17 cellular contexts compared by ENCODE assay signal in the genomic region with DNA sequence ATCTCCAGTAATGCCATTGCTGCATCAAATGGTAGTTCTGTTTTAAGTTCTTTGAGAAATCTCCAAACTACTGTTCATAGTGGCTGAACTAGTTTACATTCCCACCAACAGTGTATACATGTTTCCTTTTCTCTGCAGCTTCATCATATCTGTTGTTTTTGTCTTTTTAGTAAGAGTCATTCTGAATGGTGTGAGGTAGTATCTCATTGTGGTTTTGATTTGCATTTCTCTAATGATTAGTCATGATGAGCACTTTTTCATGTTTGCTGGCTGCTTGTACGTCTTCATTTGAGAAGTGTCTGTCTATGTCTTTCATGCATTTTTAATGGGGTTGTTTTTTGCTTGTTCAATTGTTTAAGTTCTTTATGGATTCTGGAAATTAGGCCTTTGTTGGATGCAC. TPM values are rescaled to one million over a fixed set of nuclear protein-coding genes. Genes with fewer than 3 reads are reported as not detected.
DNase-seq lines count a peak whose midpoint lies in the region; ATAC-seq, FAIRE-seq and TF ChIP-seq lines count a peak whose summit lies in the region.
"Had no signal": no experiment of that assay in that cellular context is flagged by ENCODE, and none has a peak within 500 bp of the region (broad histone marks: within the 10 kb centered on the region; RNA-seq: fewer than 3 reads in every experiment).

No MANE protein-coding gene starts in this region.

- DNase-seq in CD4-positive, alpha-beta T cell, result no peak
- DNase-seq in astrocyte (ENCODE audit: low read depth), result peak; percentile 11
- DNase-seq in brain microvascular endothelial cell, result no peak
- no peak for DNase-seq in dermis blood vessel endothelial cell
- DNase-seq in caudate nucleus (lab: John Stamatoyannopoulos, UW), result no peak
- no peak for DNase-seq in T-helper 9 cell
- DNase-seq: activated CD8-positive, alpha-beta memory T cell treated with anti-CD3 and anti-CD28 coated beads, Interleukin-2, amount 50 U/mL, for 48 hours; AML-193; left ventricle myocardium superior; NCI-H1048; NCI-H524; sigmoid colon had no signal

- no peaks in the 10 kb centered on the region for H3K4me1 ChIP-seq in astrocyte (ENCODE audit: insufficient read depth, low read length)
- H3K4me1 ChIP-seq: breast epithelium, sigmoid colon had no signal

- H3K36me3 ChIP-seq in astrocyte (ENCODE audit: insufficient read depth, low read length), result no peaks in the 10 kb centered on the region
- no peaks in the 10 kb centered on the region for H3K36me3 ChIP-seq in brain microvascular endothelial cell (replicated peaks)
- H3K36me3 ChIP-seq: breast epithelium, sigmoid colon had no signal

- POLR2A ChIA-PET in CD4-positive, alpha-beta T cell (lab: Charles Lee), result no interaction called here

- CTCF ChIA-PET in CD4-positive, alpha-beta T cell (lab: Charles Lee), result interaction anchor here (1.9 kb wide), 1 partner anchor 32 kb away, joined by 5 read pairs; no protein-coding TSS in a partner anchor

- H3K79me2 ChIP-seq in astrocyte (ENCODE audit: insufficient read depth, low read length), result no peaks in the 10 kb centered on the region

- no peak overlapping the region for H3K9ac ChIP-seq in astrocyte (ENCODE audit: low read length)

- H3K4me1 Mint-ChIP-seq in CD4-positive, alpha-beta T cell (ENCODE audit: low read depth), result peaks cover 8% of the 10 kb centered on the region
- peaks cover 3% of the 10 kb centered on the region for H3K4me1 Mint-ChIP-seq in astrocyte (ENCODE audit: low read depth, unreplicated experiment)

- no peak for TF ChIP-seq CTCF in CD4-positive, alpha-beta T cell (IDR thresholded peaks at IDR 0.05)
- TF ChIP-seq CTCF in astrocyte (IDR thresholded peaks at IDR 0.05; ENCODE audit: insufficient read depth, low read depth, low read length), result no peak
- no peak for TF ChIP-seq CTCF in brain microvascular endothelial cell (IDR thresholded peaks at IDR 0.05; ENCODE audit: low read depth, low read length, missing control alignments)

- no peaks in the 10 kb centered on the region for H3K27me3 ChIP-seq in CD4-positive, alpha-beta T cell (ENCODE audit: control insufficient read depth, insufficient read depth, low read length)
- no peaks in the 10 kb centered on the region for H3K27me3 ChIP-seq in astrocyte (ENCODE audit: insufficient read depth, low read length)
- H3K27me3 ChIP-seq in brain microvascular endothelial cell (replicated peaks), result no peaks in the 10 kb centered on the region
- H3K27me3 ChIP-seq: breast epithelium, sigmoid colon had no signal

- peak overlapping the region; percentile 16 for H3K27ac Mint-ChIP-seq in CD4-positive, alpha-beta T cell
- H3K27ac Mint-ChIP-seq in astrocyte (ENCODE audit: unreplicated experiment), result no peak overlapping the region

- peaks cover 13% of the 10 kb centered on the region for H3K9me3 Mint-ChIP-seq in CD4-positive, alpha-beta T cell
- peaks cover 16% of the 10 kb centered on the region for H3K9me3 Mint-ChIP-seq in astrocyte (ENCODE audit: unreplicated experiment)

- H3K4me2 ChIP-seq in astrocyte (ENCODE audit: low read length), result no peak overlapping the region

- peaks cover 16% of the 10 kb centered on the region for H3K9me3 ChIP-seq in CD4-positive, alpha-beta T cell (ENCODE audit: control insufficient read depth, low read length)
- H3K9me3 ChIP-seq in astrocyte (ENCODE audit: insufficient read depth, low read depth, low read length), result no peaks in the 10 kb centered on the region

- H4K20me1 ChIP-seq in astrocyte (ENCODE audit: insufficient read depth, low read length), result no peaks in the 10 kb centered on the region

- no peak overlapping the region for H2AFZ ChIP-seq in astrocyte (ENCODE audit: low read depth, low read length)

- peak; percentile 55 for ATAC-seq in CD4-positive, alpha-beta T cell (ENCODE audit: poor library complexity)
- ATAC-seq in GM18861 (IDR thresholded peaks at IDR 0.05; ENCODE audit: unreplicated experiment) (peak; percentile 76), HG03469 (IDR thresholded peaks at IDR 0.05; ENCODE audit: unreplicated experiment) (peak; percentile 60)
- ATAC-seq: left ventricle myocardium superior had no signal

- peak overlapping the region; percentile 43 for H3K4me3 Mint-ChIP-seq in CD4-positive, alpha-beta T cell
- H3K4me3 Mint-ChIP-seq in astrocyte (ENCODE audit: unreplicated experiment), result no peak overlapping the region

- H3K36me3 Mint-ChIP-seq in CD4-positive, alpha-beta T cell (ENCODE audit: low read depth), result peaks cover 18% of the 10 kb centered on the region
- peaks cover 6% of the 10 kb centered on the region for H3K36me3 Mint-ChIP-seq in astrocyte (ENCODE audit: low read depth, unreplicated experiment)

- FAIRE-seq in astrocyte (lab: Jason Lieb, UNC), result peak; percentile 23
- FAIRE-seq: RCC 7860 had no signal

- H3K27ac ChIP-seq in CD4-positive, alpha-beta T cell (ENCODE audit: low read depth, low read length), result no peak overlapping the region
- H3K27ac ChIP-seq in astrocyte (ENCODE audit: low read depth, low read length) (no peak overlapping the region), brain microvascular endothelial cell (no peak overlapping the region), caudate nucleus (ENCODE audit: low read depth, low read length) (no peak overlapping the region)
- H3K27ac ChIP-seq: breast epithelium, sigmoid colon had no signal

- H3K4me3 ChIP-seq in astrocyte (ENCODE audit: insufficient read depth, low read depth, low read length), result no peak overlapping the region
- H3K4me3 ChIP-seq in brain microvascular endothelial cell (ENCODE audit: low read depth, low read length), result no peak overlapping the region
- H3K4me3 ChIP-seq: breast epithelium, sigmoid colon had no signal

- in situ Hi-C loops in brain microvascular endothelial cell (cut with HindIII; ENCODE audit: low pct_ligation_motif_present, low sequenced_read_pairs), result no loop called here

- no peaks in the 10 kb centered on the region for H3K27me3 Mint-ChIP-seq in CD4-positive, alpha-beta T cell
- H3K27me3 Mint-ChIP-seq in astrocyte (ENCODE audit: low read depth, unreplicated experiment), result no peaks in the 10 kb centered on the region

- intact Hi-C loops in CD4-positive, alpha-beta T cell (cut with DNase I, micrococcal nuclease), result no loop called here

RNA-seq across cellular contexts. Expression of a gene that starts 10.2 kb away (rescaled TPM):
- 1 to 10 TPM; 6.5 to 6.8 TPM for total RNA-seq in CD4-positive, alpha-beta T cell
- total RNA-seq in astrocyte (not detected in 2 replicates), dermis blood vessel endothelial cell (not detected in 2 replicates)
- total RNA-seq: epithelial cell of proximal tubule, left ventricle myocardium superior, sigmoid colon had no signal

RNA-seq across cellular contexts. Expression of a gene that starts 57.1 kb away (rescaled TPM):
- 1 to 10 TPM; 1.6 to 2.7 TPM for total RNA-seq in CD4-positive, alpha-beta T cell
- 21.3 and 21.9 TPM in 2 replicates for total RNA-seq in astrocyte
- total RNA-seq in dermis blood vessel endothelial cell, result 6.7 and 7.7 TPM in 2 replicates
